Comparison of ENCODE assay signal across 26 cellular contexts in the genomic region with DNA sequence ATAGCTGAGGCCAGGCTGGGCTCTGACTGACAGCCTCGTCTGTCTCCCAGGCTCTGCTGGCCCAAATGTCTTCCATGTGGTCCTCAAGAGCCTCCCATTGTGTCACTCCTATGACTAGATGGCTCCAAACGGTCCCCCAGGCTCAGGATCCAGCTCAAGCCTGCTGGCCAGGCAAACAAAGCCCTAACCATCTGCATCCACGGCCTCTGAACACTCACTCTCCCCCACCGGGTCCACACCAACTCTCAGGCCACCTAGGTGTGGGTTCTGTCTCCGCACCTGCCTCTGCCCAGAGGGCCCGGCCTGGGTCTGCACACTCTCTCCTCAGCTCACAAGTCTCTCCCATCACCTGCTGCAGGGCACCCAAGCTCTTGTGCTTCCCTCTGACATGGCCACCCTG. TPM values are rescaled to one million over a fixed set of nuclear protein-coding genes. Genes with fewer than 3 reads are reported as not detected.
"Had no signal": no experiment of that assay in that cellular context is flagged by ENCODE, and none has a peak within 500 bp of the region (broad histone marks: within the 10 kb centered on the region; RNA-seq: fewer than 3 reads in every experiment).

No MANE protein-coding gene starts in this region.

- FAIRE-seq: K562, TTC549 had no signal

- H3K27ac Mint-ChIP-seq: activated CD8-positive, alpha-beta T cell treated with anti-CD3 and anti-CD28 coated beads for 36 hours; activated naive CD8-positive, alpha-beta T cell; activated T-cell treated with anti-CD3 and anti-CD28 coated beads, Interleukin-2, amount 50 U/mL, for 24 hours; activated T-helper 1 cell treated with anti-CD3 and anti-CD28 coated beads, Interleukin-12 subunit alpha, Interleukin-12 subunit beta, Interleukin-2, Interleukin-4 antibody, amounts not matched to agents 30 ng/mL and 10 ng/mL and 1 ng/mL, durations not matched to agents 14 hours and 24 hours and 36 hours had no signal

- H3K36me3 ChIP-seq: Peyer's patch, WERI-Rb-1 had no signal

- H3K4me1 ChIP-seq: Peyer's patch had no signal

- H3K9me3 ChIP-seq: Peyer's patch had no signal

- H3K27me3 ChIP-seq: Peyer's patch had no signal

- H3K4me3 Mint-ChIP-seq: activated CD8-positive, alpha-beta T cell treated with anti-CD3 and anti-CD28 coated beads for 36 hours; activated naive CD8-positive, alpha-beta T cell; activated T-cell treated with anti-CD3 and anti-CD28 coated beads, Interleukin-2, amount 50 U/mL, for 24 hours; activated T-helper 1 cell treated with anti-CD3 and anti-CD28 coated beads, Interleukin-12 subunit alpha, Interleukin-12 subunit beta, Interleukin-2, Interleukin-4 antibody, amounts not matched to agents 30 ng/mL and 10 ng/mL and 1 ng/mL, durations not matched to agents 14 hours and 24 hours and 36 hours had no signal

- H3K4me3 ChIP-seq: K562, Peyer's patch had no signal

- DNase-seq: activated CD4-positive, alpha-beta T cell treated with anti-CD3 and anti-CD28 coated beads for 4 hours; activated CD8-positive, alpha-beta T cell treated with anti-CD3 and anti-CD28 coated beads for 36 hours; activated effector memory CD4-positive, alpha-beta T cell treated with anti-CD3 and anti-CD28 coated beads, Interleukin-2, amount 50 U/mL, for 16 hours; activated naive CD4-positive, alpha-beta T cell treated with Interleukin-2 at 50 U/mL for 16 hours; activated T-cell treated with anti-CD3 and anti-CD28 coated beads, Interleukin-2, amount 50 U/mL, for 24 hours; amygdala; caudate nucleus; Karpas-422; NCI-H1105 treated with DMSO at 0.1 percent for 48 hours; NCI-H146; NCI-H187 treated with DMSO at 0.1 percent for 48 hours; NCI-H2081 treated with DMSO at 0.1 percent for 48 hours; NCI-H446; NCI-H524; Peyer's patch; SHP77 treated with DMSO at 0.1 percent for 48 hours; T-helper 2 cell; T1000; WERI-Rb-1 had no signal

- H3K27ac ChIP-seq: Peyer's patch, RWPE1, WERI-Rb-1 had no signal

- ATAC-seq: activated CD4-positive, CD25-positive, alpha-beta regulatory T cell treated with anti-CD3 and anti-CD28 coated beads, Interleukin-2, amount 50 U/mL, for 24 hours; activated CD8-positive, alpha-beta T cell treated with anti-CD3 and anti-CD28 coated beads for 36 hours; K562 had no signal

- H3K27me3 Mint-ChIP-seq: activated T-cell treated with anti-CD3 and anti-CD28 coated beads, Interleukin-2, amount 50 U/mL, for 24 hours had no signal

RNA-seq across cellular contexts. Expression of gene JAKMIP1, which starts 52.9 kb away (rescaled TPM):
- total RNA-seq: K562, SK-MEL-5 had no signal
- polyA plus RNA-seq: K562 had no signal
